14 cellular contexts compared by ENCODE assay signal in the genomic region with DNA sequence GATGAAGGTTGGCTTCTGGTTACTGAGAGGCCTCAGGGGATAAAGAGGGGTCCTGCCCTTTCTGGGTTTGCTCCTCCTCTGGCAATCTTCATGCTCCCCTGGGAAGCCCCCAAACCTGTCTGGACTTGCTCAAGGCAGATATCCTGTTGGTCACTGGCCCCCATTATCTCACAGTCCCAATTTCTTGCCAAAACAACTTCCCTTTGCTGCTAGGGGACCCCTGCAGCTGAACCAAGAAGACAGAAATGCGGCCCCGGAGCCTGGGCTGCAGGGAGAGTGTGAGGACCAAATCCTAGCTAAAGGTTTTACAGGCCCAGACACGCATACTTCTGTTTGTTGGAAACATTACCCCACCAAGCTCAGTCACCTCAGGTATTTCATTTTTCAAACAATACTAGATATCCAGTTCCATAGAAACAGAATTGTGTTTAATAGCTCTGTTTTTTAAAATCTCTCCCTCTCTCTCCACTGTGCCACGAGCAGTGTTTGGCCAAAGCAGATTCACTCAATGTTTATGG.
A peak's percentile ranks its signal among the peaks of the same experiment; 100 is the strongest.
DNase-seq lines count a peak whose midpoint lies in the region; ATAC-seq and TF ChIP-seq lines count a peak whose summit lies in the region.
"Had no signal": no experiment of that assay in that cellular context is flagged by ENCODE, and none has a peak within 500 bp of the region (broad histone marks: within the 10 kb centered on the region; RNA-seq: fewer than 3 reads in every experiment).

No MANE protein-coding gene starts in this region.

- H3K36me3 ChIP-seq in left ventricle myocardium inferior = no peaks in the 10 kb centered on the region
- no peaks in the 10 kb centered on the region for H3K36me3 ChIP-seq in RWPE2 (ENCODE audit: low read depth)
- H3K36me3 ChIP-seq in vagina = no peaks in the 10 kb centered on the region
- no peaks in the 10 kb centered on the region for H3K36me3 ChIP-seq in gastroesophageal sphincter
- H3K36me3 ChIP-seq: brain microvascular endothelial cell had no signal

- 88 to 92% methylated on average over 2 to 4 of the region's 4 CpGs for WGBS in gastroesophageal sphincter (ENCODE audit: low coverage in 1 of 2), 2 donors

- peaks cover 52% of the 10 kb centered on the region for H3K4me1 ChIP-seq in left ventricle myocardium inferior
- H3K4me1 ChIP-seq in RWPE2 (ENCODE audit: insufficient read depth, poor library complexity, severe bottlenecking) = peaks cover 39% of the 10 kb centered on the region
- peaks cover 53% of the 10 kb centered on the region for H3K4me1 ChIP-seq in vagina
- H3K4me1 ChIP-seq in gastroesophageal sphincter = peaks cover 0 to 37% (median 29%) of the 10 kb centered on the region in 3 donors

- H3K27me3 ChIP-seq in left ventricle myocardium inferior (ENCODE audit: low read depth) (no peaks in the 10 kb centered on the region), RWPE2 (ENCODE audit: insufficient read depth, poor library complexity, severe bottlenecking) (no peaks in the 10 kb centered on the region), vagina (no peaks in the 10 kb centered on the region), gastroesophageal sphincter (no peaks in the 10 kb centered on the region)
- H3K27me3 ChIP-seq: brain microvascular endothelial cell had no signal

- intact Hi-C loops in left ventricle myocardium inferior (cut with micrococcal nuclease) (no loop called here), left cardiac atrium (cut with DNase I) (no loop called here), vagina (cut with DNase I) (no loop called here)

- no peak overlapping the region for H3K4me3 ChIP-seq in left ventricle myocardium inferior
- no peak overlapping the region for H3K4me3 ChIP-seq in RWPE2 (ENCODE audit: severe bottlenecking)
- H3K4me3 ChIP-seq in vagina = no peak overlapping the region
- no peak overlapping the region for H3K4me3 ChIP-seq in gastroesophageal sphincter

- ATAC-seq in left cardiac atrium (no peak), RWPE2 (ENCODE audit: low read depth) (peak; percentile 67), esophagus mucosa (peak; percentile 55), HG03520 (IDR thresholded peaks at IDR 0.05; ENCODE audit: unreplicated experiment) (no peak), gastroesophageal sphincter (no peak)

- DNase-seq in left ventricle myocardium inferior (no peak), left cardiac atrium (no peak), RWPE2 (ENCODE audit: low spot score) (no peak), vagina (ENCODE audit: extremely low spot score in 2 of 2) (no peak), OCI-M2 (lab: John Stamatoyannopoulos, UW; ENCODE audit: unreplicated experiment) (no peak)
- DNase-seq: activated gamma-delta T cell; AML-193; brain microvascular endothelial cell; effector CD8-positive, alpha-beta T cell; HFFc6; OCI-M1 had no signal

- H3K9me3 ChIP-seq in left ventricle myocardium inferior (replicated peaks) = peaks cover 12% of the 10 kb centered on the region
- no peaks in the 10 kb centered on the region for H3K9me3 ChIP-seq in RWPE2 (ENCODE audit: severe bottlenecking)
- no peaks in the 10 kb centered on the region for H3K9me3 ChIP-seq in vagina
- H3K9me3 ChIP-seq in gastroesophageal sphincter = no peaks in the 10 kb centered on the region

- TF ChIP-seq EP300 in gastroesophageal sphincter (IDR thresholded peaks at IDR 0.05) = no peak

- no peak for TF ChIP-seq CTCF in left ventricle myocardium inferior (IDR thresholded peaks at IDR 0.05; ENCODE audit: borderline replicate concordance)
- TF ChIP-seq CTCF in RWPE2 (IDR thresholded peaks at IDR 0.05; ENCODE audit: poor library complexity, severe bottlenecking) = no peak
- TF ChIP-seq CTCF in vagina (IDR thresholded peaks at IDR 0.05) = no peak
- TF ChIP-seq CTCF in gastroesophageal sphincter (IDR thresholded peaks at IDR 0.05) = no peak

- no peak for TF ChIP-seq POLR2A in vagina (IDR thresholded peaks at IDR 0.05)
- TF ChIP-seq POLR2A in gastroesophageal sphincter (IDR thresholded peaks at IDR 0.05) = no peak

- H3K27ac ChIP-seq in left ventricle myocardium inferior (replicated peaks) (peak overlapping the region; percentile 66), RWPE2 (ENCODE audit: poor library complexity, severe bottlenecking) (peak overlapping the region; percentile 88), vagina (peak overlapping the region; percentile 64), gastroesophageal sphincter (peak overlapping the region in 2 of 4 donors; percentile 14 to 56)
- H3K27ac ChIP-seq: brain microvascular endothelial cell had no signal

Comparison
In these comparisons a context has a peak if more than half of its experiments do, and no peak if none do; other contexts are left out.
1. ATAC-seq: peak in RWPE2 (single experiment) and esophagus mucosa (single experiment); none in left cardiac atrium (0 of 2), HG03520 (single experiment) and gastroesophageal sphincter (single experiment).